1 cellular context compared by ENCODE assay signal in genomic region chr19:497861-498590, GRCh38.
TF ChIP-seq lines count a peak whose summit lies in the region.

No MANE protein-coding gene starts in this region.

TF ChIP-seq in HepG2, 621 proteins besides CTCF, POLR2A, EP300 and RAD21 (continued from another document and continues in another):
- TF ChIP-seq ZFP91 (CRISPR knock-in tag; IDR thresholded peaks at IDR 0.05; ENCODE audit: borderline replicate concordance) (0 out of 2 replicates have a peak, but pooled peaks have one; percentile 17), ZFP82 (CRISPR knock-in tag; IDR thresholded peaks at IDR 0.05; ENCODE audit: borderline replicate concordance) (no peak), CENPBD1 (CRISPR knock-in tag; IDR thresholded peaks at IDR 0.05; ENCODE audit: borderline replicate concordance, low read depth) (no peak), SCMH1 (CRISPR knock-in tag; IDR thresholded peaks at IDR 0.05; ENCODE audit: borderline replicate concordance) (no peak), KDM6A (CRISPR knock-in tag; IDR thresholded peaks at IDR 0.05; ENCODE audit: low read depth) (no peak), SRSF1 (optimal IDR thresholded peaks at IDR 0.05; ENCODE audit: low read depth, low read length) (peak; percentile 22), TBX2 (CRISPR knock-in tag; IDR thresholded peaks at IDR 0.05; ENCODE audit: borderline replicate concordance) (no peak; the same call in 1 of the 2 replicates), IKZF4 (CRISPR knock-in tag; IDR thresholded peaks at IDR 0.05; ENCODE audit: borderline replicate concordance, low read depth, not compliant biosample characterization) (no peak), RXRA (CRISPR knock-in tag; IDR thresholded peaks at IDR 0.05) (no peak; the same call in 1 of the 2 replicates), AGO1 (IDR thresholded peaks at IDR 0.05; ENCODE audit: low read depth, low read length, poor library complexity, severe bottlenecking) (no peak), HCFC1 (IDR thresholded peaks at IDR 0.05; ENCODE audit: low read depth, low read length) (no peak), MAFG (CRISPR knock-in tag; IDR thresholded peaks at IDR 0.05) (no peak), MATR3 (CRISPR knock-in tag; IDR thresholded peaks at IDR 0.05) (no peak), TOPORS (CRISPR knock-in tag; IDR thresholded peaks at IDR 0.05) (no peak), HMGXB4 (CRISPR knock-in tag; IDR thresholded peaks at IDR 0.05; ENCODE audit: borderline replicate concordance in 1 of 2, low read depth in 1 of 2) (peak; percentile 19 to 22; a peak in 2 of 4 replicates), ZBTB39 (CRISPR knock-in tag; IDR thresholded peaks at IDR 0.05) (no peak), PAWR (CRISPR knock-in tag; IDR thresholded peaks at IDR 0.05; ENCODE audit: borderline replicate concordance) (no peak), MLXIP (CRISPR knock-in tag; IDR thresholded peaks at IDR 0.05; ENCODE audit: borderline replicate concordance) (no peak), ATF7-NPFF (CRISPR knock-in tag; IDR thresholded peaks at IDR 0.05; ENCODE audit: low read depth) (peak; percentile 79), SOX6 (IDR thresholded peaks at IDR 0.05) (no peak), SOX6 (CRISPR knock-in tag; IDR thresholded peaks at IDR 0.05) (no peak), NAIF1 (CRISPR knock-in tag; IDR thresholded peaks at IDR 0.05; ENCODE audit: borderline replicate concordance) (no peak), HMGXB3 (CRISPR knock-in tag; IDR thresholded peaks at IDR 0.05; ENCODE audit: borderline replicate concordance) (no peak), ZNF350 (CRISPR knock-in tag; IDR thresholded peaks at IDR 0.05; ENCODE audit: borderline replicate concordance, low read depth) (no peak), ZXDC (CRISPR knock-in tag; IDR thresholded peaks at IDR 0.05) (no peak), TCF12 (IDR thresholded peaks at IDR 0.05) (no peak), TCF12 (CRISPR knock-in tag; IDR thresholded peaks at IDR 0.05) (no peak), ZNF496 (CRISPR knock-in tag; IDR thresholded peaks at IDR 0.05; ENCODE audit: insufficient replicate concordance) (no peak), ZFP37 (CRISPR knock-in tag; IDR thresholded peaks at IDR 0.05; ENCODE audit: borderline replicate concordance) (no peak), ZBTB10 (CRISPR knock-in tag; IDR thresholded peaks at IDR 0.05; ENCODE audit: borderline replicate concordance) (no peak), ZNF512 (CRISPR knock-in tag; IDR thresholded peaks at IDR 0.05) (no peak), NFKBIZ (CRISPR knock-in tag; IDR thresholded peaks at IDR 0.05) (no peak), STAT5B (CRISPR knock-in tag; IDR thresholded peaks at IDR 0.05) (no peak), CAMTA2 (CRISPR knock-in tag; IDR thresholded peaks at IDR 0.05; ENCODE audit: borderline replicate concordance) (no peak), ZNF180 (CRISPR knock-in tag; IDR thresholded peaks at IDR 0.05; ENCODE audit: borderline replicate concordance, low read depth) (no peak), ZNF569 (CRISPR knock-in tag; IDR thresholded peaks at IDR 0.05; ENCODE audit: borderline replicate concordance) (no peak), SAFB2 (CRISPR knock-in tag; IDR thresholded peaks at IDR 0.05; ENCODE audit: borderline replicate concordance, low read depth) (no peak), TEF (CRISPR knock-in tag; IDR thresholded peaks at IDR 0.05) (no peak)
